ENCODE assay signal across 9 cellular contexts in genomic region chr2:24304098-24304497, GRCh38. TPM values are rescaled to one million over a fixed set of nuclear protein-coding genes. Genes with fewer than 3 reads are reported as not detected.
A peak's percentile ranks its signal among the peaks of the same experiment; 100 is the strongest.
DNase-seq lines count a peak whose midpoint lies in the region; ATAC-seq and TF ChIP-seq lines count a peak whose summit lies in the region.
"Had no signal": no experiment of that assay in that cellular context is flagged by ENCODE, and none has a peak within 500 bp of the region (broad histone marks: within the 10 kb centered on the region; RNA-seq: fewer than 3 reads in every experiment).

No MANE protein-coding gene starts in this region.

- peak overlapping the region; percentile 51 for H3K27ac ChIP-seq in hepatocyte

- H3K79me2 ChIP-seq in hepatocyte, result no peaks in the 10 kb centered on the region

- H3K36me3 ChIP-seq in hepatocyte (replicated peaks; ENCODE audit: insufficient read depth, low read depth) (no peaks in the 10 kb centered on the region), skeletal muscle satellite cell (ENCODE audit: insufficient read depth, low read length) (peaks cover 25% of the 10 kb centered on the region)

- peak overlapping the region; percentile 7 for H3K9ac ChIP-seq in skeletal muscle satellite cell (ENCODE audit: low read depth, low read length)

- DNase-seq in LHCN-M2 (ENCODE audit: low read depth) (peak; percentile 89), astrocyte of the cerebellum (ENCODE audit: low read depth) (peak; percentile 39), hepatocyte (ENCODE audit: low spot score) (peak; percentile 48), cerebellar cortex (ENCODE audit: low spot score) (no peak), NCI-H146 treated with DMSO at 0.1 percent for 48 hours (lab: John Stamatoyannopoulos, UW; ENCODE audit: unreplicated experiment) (no peak)
- no peak for DNase-seq in stimulated activated naive CD4-positive, alpha-beta T cell (lab: John Stamatoyannopoulos, UW)
- DNase-seq: activated T-cell treated with anti-CD3 and anti-CD28 coated beads, Interleukin-2, amount 50 U/mL, for 72 hours had no signal

- H4K20me1 ChIP-seq in hepatocyte (ENCODE audit: insufficient read depth, poor library complexity, severe bottlenecking), result no peaks in the 10 kb centered on the region

- H3K4me3 ChIP-seq in astrocyte of the cerebellum (ENCODE audit: low read depth, low read length) (no peak overlapping the region), hepatocyte (no peak overlapping the region), skeletal muscle satellite cell (ENCODE audit: low read length) (no peak overlapping the region)

- WGBS in hepatocyte (ENCODE audit: low lambda C conversion rate, missing lambda C conversion rate), result 64% methylated on average over 4 of the region's 4 CpGs

- H3K9me3 ChIP-seq in hepatocyte (ENCODE audit: low read depth) (no peaks in the 10 kb centered on the region), skeletal muscle satellite cell (replicated peaks; ENCODE audit: low read length) (no peaks in the 10 kb centered on the region)

- H3K27me3 ChIP-seq in hepatocyte, result no peaks in the 10 kb centered on the region
- H3K27me3 ChIP-seq in skeletal muscle satellite cell (ENCODE audit: control insufficient read depth, insufficient read depth, low read length), result no peaks in the 10 kb centered on the region

- TF ChIP-seq CTCF in astrocyte of the cerebellum (IDR thresholded peaks at IDR 0.05; ENCODE audit: low read depth, low read length, missing control alignments) (no peak), hepatocyte (IDR thresholded peaks at IDR 0.05; ENCODE audit: poor library complexity) (no peak)

- in situ Hi-C loops in astrocyte of the cerebellum (cut with HindIII; ENCODE audit: low sequenced_read_pairs), result no loop called here

- no peak overlapping the region for H2AFZ ChIP-seq in hepatocyte

- no peaks in the 10 kb centered on the region for H3K9me2 ChIP-seq in hepatocyte (replicated peaks; ENCODE audit: insufficient read depth)

- H3K4me1 ChIP-seq in hepatocyte (ENCODE audit: insufficient read depth), result peaks cover 4% of the 10 kb centered on the region
- peaks cover 24% of the 10 kb centered on the region for H3K4me1 ChIP-seq in skeletal muscle satellite cell (ENCODE audit: control insufficient read depth, insufficient read depth, low read length)

- H3K4me2 ChIP-seq in hepatocyte (no peak overlapping the region), skeletal muscle satellite cell (ENCODE audit: low read length) (no peak overlapping the region)

- ATAC-seq in GM18907 (IDR thresholded peaks at IDR 0.05; ENCODE audit: unreplicated experiment), result no peak
- ATAC-seq: activated T-cell treated with anti-CD3 and anti-CD28 coated beads, Interleukin-2, amount 50 U/mL, for 72 hours had no signal

RNA-seq across cellular contexts. Expression of gene ITSN2, which starts 56.2 kb away (rescaled TPM):
- total RNA-seq in LHCN-M2 (2014; rRNA removed) (13.8 and 20.8 TPM in 2 replicates), hepatocyte (24.5 and 34.4 TPM in 2 replicates)
- 5.4 TPM for polyA plus RNA-seq in LHCN-M2 (2012)
- 20.3 and 29.4 TPM in 2 replicates for polyA plus RNA-seq in hepatocyte
- total RNA-seq in skeletal muscle satellite cell (2012; rRNA removed), result 17.7 and 23.6 TPM in 2 replicates

Comparison
In these comparisons a context has a peak if more than half of its experiments do, and no peak if none do; other contexts are left out.
1. DNase-seq: peak in LHCN-M2 (single experiment), astrocyte of the cerebellum (single experiment) and hepatocyte (single experiment); none in cerebellar cortex (single experiment), stimulated activated naive CD4-positive, alpha-beta T cell (0 of 6) and NCI-H146 treated with DMSO at 0.1 percent for 48 hours (single experiment).